ENCODE assay signal across 8 cellular contexts in genomic region chr18:77133051-77133919, GRCh38. TPM values are rescaled to one million over a fixed set of nuclear protein-coding genes. Genes with fewer than 3 reads are reported as not detected.
A peak's percentile ranks its signal among the peaks of the same experiment; 100 is the strongest.
DNase-seq lines count a peak whose midpoint lies in the region; ATAC-seq and TF ChIP-seq lines count a peak whose summit lies in the region.

No MANE protein-coding gene starts in this region.

- peaks cover 0 to 28% (median 0%) of the 10 kb centered on the region in 9 donors for H3K27me3 ChIP-seq in heart left ventricle
- H3K27me3 ChIP-seq in psoas muscle (ENCODE audit: insufficient read depth in 3 of 3, low read length in 2 of 3), result no peaks in the 10 kb centered on the region

- H3K9me3 Mint-ChIP-seq in activated B cell treated with CpG ODN at 0.5 μM for 24 hours, result no peaks in the 10 kb centered on the region

- peak overlapping the region; percentile 70 to 98 (median 88) for H3K27ac ChIP-seq in heart left ventricle
- H3K27ac ChIP-seq in psoas muscle, result peak overlapping the region; percentile 95

- intact Hi-C loops in activated B cell treated with CpG ODN at 0.5 μM for 24 hours (cut with micrococcal nuclease) (loop anchor here (2.0 to 5.0 kb wide), 3 partner anchors 78 to 151 kb away; no protein-coding TSS in a partner anchor), heart left ventricle (cut with DNase I) (loop anchor here in 6 of 10 donors (5.0 to 10.0 kb wide), 7 partner anchors 56 to 131 kb away; no protein-coding TSS in a partner anchor), psoas muscle (cut with DNase I) (loop anchor here (5.0 to 10.0 kb wide), 5 partner anchors 36 to 128 kb away; no protein-coding TSS in a partner anchor)

- TF ChIP-seq CTCF in activated B cell treated with CpG ODN at 0.5 μM for 24 hours (IDR thresholded peaks at IDR 0.05), result no peak
- TF ChIP-seq CTCF in heart left ventricle (IDR thresholded peaks at IDR 0.05), result no peak
- no peak for TF ChIP-seq CTCF in psoas muscle (IDR thresholded peaks at IDR 0.05)

- TF ChIP-seq POLR2A in heart left ventricle (IDR thresholded peaks at IDR 0.05), result no peak

- CTCF ChIA-PET in activated B cell treated with CpG ODN at 0.5 μM for 24 hours (lab: Charles Lee), result interaction anchor here (1.0 to 3.1 kb wide), 6 partner anchors 9 to 78 kb away, joined by 3 to 12 read pairs (median 4); no protein-coding TSS in a partner anchor

- H3K4me3 ChIP-seq in heart left ventricle, result peak overlapping the region; percentile 59 to 98 (median 80)
- H3K4me3 ChIP-seq in psoas muscle, result peak overlapping the region; percentile 89

- peak overlapping the region; percentile 82 for H3K4me3 Mint-ChIP-seq in activated B cell treated with CpG ODN at 0.5 μM for 24 hours

- peaks cover 49% of the 10 kb centered on the region for H3K4me1 Mint-ChIP-seq in activated B cell treated with CpG ODN at 0.5 μM for 24 hours

- 18 to 33% (median 25%) methylated on average over 33 to 47 of the region's 47 CpGs for WGBS in heart left ventricle, 4 donors
- 16 to 31% (median 25%) methylated on average over 40 to 47 of the region's 47 CpGs for WGBS in psoas muscle, 3 donors

- no peaks in the 10 kb centered on the region for H3K36me3 ChIP-seq in heart left ventricle
- no peaks in the 10 kb centered on the region for H3K36me3 ChIP-seq in psoas muscle (ENCODE audit: insufficient read depth in 1 of 2, low read depth in 1 of 2)

- DNase-seq in NOMO-1 treated with DMSO at 0.1 percent for 48 hours (lab: John Stamatoyannopoulos, UW; ENCODE audit: unreplicated experiment) (peak; percentile 22), NOMO-1 treated with dmso at 0.1 percent for 144 hours (lab: John Stamatoyannopoulos, UW; ENCODE audit: unreplicated experiment) (no peak), activated B cell treated with CpG ODN at 0.5 μM for 24 hours (no peak), heart left ventricle (peak in 1 of 5 donors; percentile 30), psoas muscle (peak; percentile 61 to 76), HUDEP-2 (lab: John Stamatoyannopoulos, UW; ENCODE audit: unreplicated experiment in 76 of 76) (no peak)

- peak overlapping the region; percentile 81 for H3K27ac Mint-ChIP-seq in activated B cell treated with CpG ODN at 0.5 μM for 24 hours

- H3K27me3 Mint-ChIP-seq in activated B cell treated with CpG ODN at 0.5 μM for 24 hours, result no peaks in the 10 kb centered on the region

- POLR2A ChIA-PET in activated B cell treated with CpG ODN at 0.5 μM for 24 hours (lab: Charles Lee), result interaction anchor here (0.6 to 7.1 kb wide), 24 partner anchors 7 to 169 kb away, joined by 3 to 131 read pairs (median 10); no protein-coding TSS in a partner anchor

- H3K36me3 Mint-ChIP-seq in activated B cell treated with CpG ODN at 0.5 μM for 24 hours (ENCODE audit: low read depth), result peaks cover 24% of the 10 kb centered on the region

- peaks cover 0 to 3% (median 0%) of the 10 kb centered on the region in 12 donors for H3K9me3 ChIP-seq in heart left ventricle
- H3K9me3 ChIP-seq in psoas muscle, result no peaks in the 10 kb centered on the region

- no peak for ATAC-seq in activated B cell treated with CpG ODN at 0.5 μM for 24 hours (ENCODE audit: low read depth)
- ATAC-seq in heart left ventricle, result peak in 2 of 4 donors; percentile 4 to 24
- peak; percentile 18 to 43 (median 30) for ATAC-seq in psoas muscle
- no peak for ATAC-seq in GM18520 (IDR thresholded peaks at IDR 0.05; ENCODE audit: unreplicated experiment)
- ATAC-seq in activated CD4-positive, CD25-positive, alpha-beta regulatory T cell treated with anti-CD3 and anti-CD28 coated beads, Interleukin-2, amount 50 U/mL, for 24 hours, result no peak

- H3K4me1 ChIP-seq in heart left ventricle (peaks cover 0 to 47% (median 29%) of the 10 kb centered on the region in 12 donors), psoas muscle (peaks cover 29% of the 10 kb centered on the region)

RNA-seq across cellular contexts. Expression of gene MBP, which starts 0.7 kb away (rescaled TPM):
- total RNA-seq in activated B cell treated with CpG ODN at 0.5 μM for 24 hours (88.0 and 92.7 TPM in 2 replicates), heart left ventricle (10 to 100 TPM; 15.8 to 93.0 (median 38.8) TPM), psoas muscle (10 to 100 TPM; 51.6 to 88.2 (median 78.6) TPM)
- polyA plus RNA-seq in heart left ventricle (10 to 100 TPM in 1 of 2 donors, 1 to 10 TPM in 1; 7.7 to 11.3 TPM), psoas muscle (10 to 100 TPM; 16.4 to 43.9 (median 40.8) TPM)

Comparison
In these comparisons a context has a peak if more than half of its experiments do, and no peak if none do; other contexts are left out.
1. DNase-seq: peak in NOMO-1 treated with DMSO at 0.1 percent for 48 hours (single experiment) and psoas muscle (2 of 2); none in NOMO-1 treated with dmso at 0.1 percent for 144 hours (single experiment), activated B cell treated with CpG ODN at 0.5 μM for 24 hours (single experiment) and HUDEP-2 (0 of 76).
2. ATAC-seq: peak in psoas muscle (4 of 4); none in activated B cell treated with CpG ODN at 0.5 μM for 24 hours (single experiment), GM18520 (single experiment) and activated CD4-positive, CD25-positive, alpha-beta regulatory T cell treated with anti-CD3 and anti-CD28 coated beads, Interleukin-2, amount 50 U/mL, for 24 hours (0 of 2).